18 cellular contexts compared by ENCODE assay signal in the genomic region with DNA sequence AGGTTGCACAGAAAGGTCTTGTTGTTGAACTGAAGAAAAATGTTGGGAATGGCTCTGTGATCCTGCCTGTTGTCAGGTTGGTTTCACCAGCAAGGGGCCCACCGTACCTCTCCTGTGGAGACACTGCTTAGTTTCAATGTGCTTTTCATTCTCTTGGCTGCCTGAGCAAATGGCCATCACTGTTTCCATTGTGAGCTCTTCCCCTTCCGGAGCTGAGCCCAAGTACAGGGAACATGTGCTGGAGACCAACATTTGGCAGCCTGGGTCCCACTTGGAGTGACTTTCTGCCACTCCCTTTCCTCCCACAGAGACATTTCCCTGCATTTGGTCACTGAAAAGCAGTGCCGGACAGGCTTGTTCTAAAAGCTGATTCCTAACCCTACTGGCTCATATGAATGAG. TPM values are rescaled to one million over a fixed set of nuclear protein-coding genes. Genes with fewer than 3 reads are reported as not detected.
DNase-seq lines count a peak whose midpoint lies in the region; ATAC-seq and TF ChIP-seq lines count a peak whose summit lies in the region.
"Had no signal": no experiment of that assay in that cellular context is flagged by ENCODE, and none has a peak within 500 bp of the region (broad histone marks: within the 10 kb centered on the region; RNA-seq: fewer than 3 reads in every experiment).

No MANE protein-coding gene starts in this region.

- H3K27ac ChIP-seq in body of pancreas (no peak overlapping the region), thoracic aorta (peak overlapping the region; percentile 84 to 94), Peyer's patch (peak overlapping the region in 2 of 4 donors; percentile 4 to 71), endodermal cell (ENCODE audit: low read depth, low read length) (no peak overlapping the region)
- H3K27ac ChIP-seq: foreskin keratinocyte had no signal

- H3K27ac Mint-ChIP-seq in nephron progenitor cell (peak overlapping the region; percentile 92), endodermal cell (no peak overlapping the region)
- H3K27ac Mint-ChIP-seq: activated CD4-positive, alpha-beta T cell treated with anti-CD3 and anti-CD28 coated beads for 36 hours; activated naive CD8-positive, alpha-beta T cell had no signal

- H3K9ac ChIP-seq in endodermal cell (ENCODE audit: extremely low read depth, low read length, poor library complexity, severe bottlenecking), result no peak overlapping the region

- no peak for TF ChIP-seq CTCF in body of pancreas (IDR thresholded peaks at IDR 0.05)
- TF ChIP-seq CTCF in nephron progenitor cell (IDR thresholded peaks at IDR 0.05), result no peak
- TF ChIP-seq CTCF in thoracic aorta (IDR thresholded peaks at IDR 0.05), result no peak
- no peak for TF ChIP-seq CTCF in Peyer's patch (IDR thresholded peaks at IDR 0.05)
- TF ChIP-seq CTCF in endodermal cell (conservative IDR thresholded peaks at IDR 0.05), result no peak

- H3K4me3 ChIP-seq in body of pancreas (no peak overlapping the region), thoracic aorta (no peak overlapping the region), Peyer's patch (no peak overlapping the region), endodermal cell (ENCODE audit: low read length) (no peak overlapping the region)
- H3K4me3 ChIP-seq: transverse colon had no signal

- H3K9me3 Mint-ChIP-seq in nephron progenitor cell, result no peaks in the 10 kb centered on the region
- H3K9me3 Mint-ChIP-seq in endodermal cell, result no peaks in the 10 kb centered on the region

- no peak overlapping the region for H3K4me3 Mint-ChIP-seq in nephron progenitor cell
- H3K4me3 Mint-ChIP-seq in endodermal cell, result no peak overlapping the region
- H3K4me3 Mint-ChIP-seq: activated CD4-positive, alpha-beta T cell treated with anti-CD3 and anti-CD28 coated beads for 36 hours; activated naive CD8-positive, alpha-beta T cell had no signal

- H3K9me3 ChIP-seq in body of pancreas (no peaks in the 10 kb centered on the region), thoracic aorta (no peaks in the 10 kb centered on the region), Peyer's patch (no peaks in the 10 kb centered on the region), endodermal cell (ENCODE audit: control insufficient read depth, low read length) (no peaks in the 10 kb centered on the region)
- H3K9me3 ChIP-seq: transverse colon had no signal

- peaks cover 34% of the 10 kb centered on the region for H3K4me1 Mint-ChIP-seq in nephron progenitor cell
- H3K4me1 Mint-ChIP-seq in endodermal cell, result peaks cover 19% of the 10 kb centered on the region

- TF ChIP-seq POLR2A in body of pancreas (IDR thresholded peaks at IDR 0.05) (no peak), Peyer's patch (IDR thresholded peaks at IDR 0.05) (no peak)

- H3K4me1 ChIP-seq in body of pancreas (no peaks in the 10 kb centered on the region), thoracic aorta (ENCODE audit: control insufficient read depth in 1 of 2, low read depth in 2 of 2) (peaks cover 9 to 46% of the 10 kb centered on the region in 2 donors), Peyer's patch (no peaks in the 10 kb centered on the region), endodermal cell (ENCODE audit: control insufficient read depth, insufficient read depth, low read length) (peaks cover 10% of the 10 kb centered on the region)
- H3K4me1 ChIP-seq: foreskin keratinocyte had no signal

- WGBS in body of pancreas, 2 donors, result 90 to 93% methylated on average over 3 of the region's 3 CpGs
- 75 to 90% methylated on average over 3 of the region's 3 CpGs for WGBS in endodermal cell (ENCODE audit: insufficient coverage in 1 of 2, insufficient read length in 1 of 2), 2 experiments

- H3K36me3 ChIP-seq in body of pancreas (replicated peaks in 1 of 2; ENCODE audit: insufficient read depth in 1 of 2, low read depth in 2 of 2), result no peaks in the 10 kb centered on the region
- H3K36me3 ChIP-seq in thoracic aorta, result peaks cover 5% of the 10 kb centered on the region
- H3K36me3 ChIP-seq in Peyer's patch, result no peaks in the 10 kb centered on the region
- H3K36me3 ChIP-seq in endodermal cell (ENCODE audit: control insufficient read depth, insufficient read depth, low read length), result peaks cover 9% of the 10 kb centered on the region
- H3K36me3 ChIP-seq: transverse colon had no signal

- intact Hi-C loops in body of pancreas (cut with DNase I) (no loop called here), cardiac septum (cut with DNase I) (no loop called here)

- ATAC-seq in body of pancreas (peak; percentile 48), thoracic aorta (ENCODE audit: insufficient number of reproducible peaks, low FRiP score, low read depth) (no peak), GM18867 (IDR thresholded peaks at IDR 0.05; ENCODE audit: unreplicated experiment) (no peak)
- ATAC-seq: activated CD4-positive, alpha-beta T cell treated with anti-CD3 and anti-CD28 coated beads for 36 hours; foreskin keratinocyte had no signal

- H3K27me3 Mint-ChIP-seq in nephron progenitor cell (ENCODE audit: low read depth, poor library complexity), result peaks cover 3% of the 10 kb centered on the region
- H3K27me3 Mint-ChIP-seq in endodermal cell (ENCODE audit: insufficient read depth), result no peaks in the 10 kb centered on the region
- H3K27me3 Mint-ChIP-seq: activated CD4-positive, alpha-beta T cell treated with anti-CD3 and anti-CD28 coated beads for 36 hours; activated naive CD8-positive, alpha-beta T cell had no signal

- peaks cover 20% of the 10 kb centered on the region for H3K36me3 Mint-ChIP-seq in nephron progenitor cell (ENCODE audit: low read depth)
- peaks cover 12% of the 10 kb centered on the region for H3K36me3 Mint-ChIP-seq in endodermal cell (ENCODE audit: low read depth)
- H3K36me3 Mint-ChIP-seq: activated naive CD8-positive, alpha-beta T cell had no signal

- DNase-seq in body of pancreas (no peak), cardiac septum (ENCODE audit: low spot score) (peak; percentile 79), nephron progenitor cell (no peak), thoracic aorta (ENCODE audit: low spot score) (no peak), dedifferentiated amniotic fluid mesenchymal stem cell (ENCODE audit: extremely low spot score) (no peak), Peyer's patch (no peak), endodermal cell (no peak)
- DNase-seq: activated CD4-positive, alpha-beta T cell treated with anti-CD3 and anti-CD28 coated beads for 36 hours; cortex of kidney; foreskin keratinocyte; IMR-90; kidney glomerular epithelial cell; NCI-H2171; transverse colon had no signal

- no peaks in the 10 kb centered on the region for H3K27me3 ChIP-seq in body of pancreas
- H3K27me3 ChIP-seq in thoracic aorta (replicated peaks; ENCODE audit: insufficient read depth), result no peaks in the 10 kb centered on the region
- no peaks in the 10 kb centered on the region for H3K27me3 ChIP-seq in Peyer's patch
- H3K27me3 ChIP-seq in endodermal cell (ENCODE audit: control insufficient read depth, insufficient read depth, low read length, poor library complexity, severe bottlenecking), result no peaks in the 10 kb centered on the region
- H3K27me3 ChIP-seq: foreskin keratinocyte, transverse colon had no signal

RNA-seq across cellular contexts. Expression of a gene that starts 23.1 kb away (rescaled TPM):
- total RNA-seq in body of pancreas (10 to 100 TPM; 35.9 to 66.2 TPM), cardiac septum (233 TPM), thoracic aorta (100 to 1,000 TPM; 101 to 122 TPM), Peyer's patch (10 to 100 TPM; 52.0 to 80.9 (median 61.9) TPM), endodermal cell (10 to 100 TPM; 72.8 to 78.5 TPM)
- polyA plus RNA-seq in endodermal cell (2013, experiment 1 of 2), result 126 TPM
- polyA plus RNA-seq in endodermal cell (2013, experiment 2 of 2), result 128 TPM

RNA-seq across cellular contexts. Expression of a gene that starts 33.2 kb away (rescaled TPM):
- 1 to 10 TPM; 2.6 to 7.6 TPM for total RNA-seq in body of pancreas
- 8.5 TPM for total RNA-seq in cardiac septum
- 10 to 100 TPM; 10.4 to 11.8 TPM for total RNA-seq in thoracic aorta
- 10 to 100 TPM in 1 of 4 donors, 1 to 10 TPM in 3; 3.3 to 17.9 (median 4.0) TPM for total RNA-seq in Peyer's patch
- total RNA-seq in endodermal cell, result 10 to 100 TPM; 11.9 to 15.7 TPM
- 25.0 TPM for polyA plus RNA-seq in endodermal cell (2013, experiment 1 of 2)
- polyA plus RNA-seq in endodermal cell (2013, experiment 2 of 2), result 27.1 TPM

RNA-seq across cellular contexts. Expression of a gene that starts 33.8 kb away (rescaled TPM):
- total RNA-seq in body of pancreas (10 to 100 TPM; 12.9 to 14.8 TPM), cardiac septum (28.0 TPM), thoracic aorta (10 to 100 TPM; 41.2 to 46.3 TPM), Peyer's patch (10 to 100 TPM; 39.2 to 74.1 (median 66.6) TPM), endodermal cell (10 to 100 TPM; 50.1 to 54.9 TPM)
- 43.4 TPM for polyA plus RNA-seq in endodermal cell (2013, experiment 1 of 2)
- 41.1 TPM for polyA plus RNA-seq in endodermal cell (2013, experiment 2 of 2)

RNA-seq across cellular contexts. Expression of a gene that starts 53.4 kb away (rescaled TPM):
- total RNA-seq in body of pancreas (not detected), cardiac septum (0.11 TPM), thoracic aorta (under 1 TPM in 1 of 2 donors, not detected in 1; 0.56 TPM), Peyer's patch (100 to 1,000 TPM in 1 of 4 donors, 10 to 100 TPM in 2, 1 to 10 TPM in 1; 5.8 to 160 (median 75.8) TPM), endodermal cell (1 to 10 TPM in 1 of 2 donors, under 1 TPM in 1; 0.26 to 1.1 TPM)
- polyA plus RNA-seq in endodermal cell (2013, experiment 1 of 2), result 0.78 TPM
- polyA plus RNA-seq in endodermal cell (2013, experiment 2 of 2), result 0.87 TPM
- total RNA-seq: IMR-90, M059J had no signal
- polyA plus RNA-seq: AG04450, foreskin keratinocyte, IMR-90 had no signal

RNA-seq across cellular contexts. Expression of a gene that starts 58.2 kb away (rescaled TPM):
- total RNA-seq in body of pancreas, result 10 to 100 TPM; 49.8 TPM
- 89.3 TPM for total RNA-seq in cardiac septum
- total RNA-seq in thoracic aorta, result 10 to 100 TPM; 71.5 to 76.1 TPM
- 10 to 100 TPM; 71.3 to 87.5 (median 82.7) TPM for total RNA-seq in Peyer's patch
- total RNA-seq in endodermal cell, result 100 to 1,000 TPM; 141 to 168 TPM
- polyA plus RNA-seq in endodermal cell (2013, experiment 1 of 2), result 148 TPM
- polyA plus RNA-seq in endodermal cell (2013, experiment 2 of 2), result 138 TPM

Comparison
In these comparisons a context has a peak if more than half of its experiments do, and no peak if none do; other contexts are left out.
1. H3K27ac ChIP-seq: peak in thoracic aorta (2 of 2); none in body of pancreas (0 of 4) and endodermal cell (single experiment).